10 cellular contexts compared by ENCODE assay signal in the genomic region with DNA sequence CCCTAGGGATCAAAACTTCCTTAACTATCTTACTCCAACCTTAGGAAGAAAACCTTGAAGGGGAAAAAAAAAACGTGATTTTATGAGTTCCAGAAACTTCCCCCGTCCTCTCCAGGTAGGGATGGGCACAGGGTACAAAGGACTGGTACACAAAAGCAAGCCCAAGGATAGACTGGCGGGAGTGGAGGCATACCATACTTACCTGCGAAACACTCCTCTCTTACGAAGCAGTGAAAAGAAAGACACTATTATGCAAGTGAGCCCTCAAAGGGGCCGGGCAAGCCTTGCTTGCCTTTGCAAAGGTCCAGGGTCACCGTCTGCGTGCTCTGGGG. TPM values are rescaled to one million over a fixed set of nuclear protein-coding genes. Genes with fewer than 3 reads are reported as not detected.
A peak's percentile ranks its signal among the peaks of the same experiment; 100 is the strongest.
DNase-seq lines count a peak whose midpoint lies in the region; ATAC-seq and TF ChIP-seq lines count a peak whose summit lies in the region.
"Had no signal": no experiment of that assay in that cellular context is flagged by ENCODE, and none has a peak within 500 bp of the region (broad histone marks: within the 10 kb centered on the region; RNA-seq: fewer than 3 reads in every experiment).

No MANE protein-coding gene starts in this region.

- peak overlapping the region; percentile 93 for H3K4ac ChIP-seq in trophoblast cell (ENCODE audit: low read depth, low read length)

- H3K14ac ChIP-seq in trophoblast cell (ENCODE audit: low read length) = peak overlapping the region; percentile 75

- H3K36me3 ChIP-seq in gastroesophageal sphincter (peaks cover 0 to 27% of the 10 kb centered on the region in 2 donors), trophoblast cell (ENCODE audit: control insufficient read depth in 1 of 2, insufficient read depth in 2 of 2, low read length in 2 of 2) (peaks cover 3 to 5% of the 10 kb centered on the region in 2 experiments)

- CTCF ChIA-PET in Calu3 (lab: Charles Lee) = interaction anchor here (1.1 to 2.4 kb wide), 3 partner anchors 18 to 35 kb away, joined by 4 to 31 read pairs (median 11); no protein-coding TSS in a partner anchor

- H3K9me3 ChIP-seq in gastroesophageal sphincter (no peaks in the 10 kb centered on the region), trophoblast cell (ENCODE audit: insufficient read depth, low read depth, low read length) (no peaks in the 10 kb centered on the region)

- peak overlapping the region; percentile 73 for H2BK5ac ChIP-seq in trophoblast cell (ENCODE audit: low read depth, low read length, poor library complexity)

- H4K8ac ChIP-seq in trophoblast cell (ENCODE audit: low read depth, low read length) = peak overlapping the region; percentile 98

- peak overlapping the region; percentile 75 for H2BK120ac ChIP-seq in trophoblast cell (ENCODE audit: insufficient read depth, low read length, poor library complexity)

- peak overlapping the region; percentile 81 for H3K4me2 ChIP-seq in trophoblast cell (ENCODE audit: low read length)

- peaks cover 7% of the 10 kb centered on the region for H3K79me1 ChIP-seq in trophoblast cell (ENCODE audit: low read length)

- peak overlapping the region; percentile 59 for H2AFZ ChIP-seq in trophoblast cell (ENCODE audit: insufficient read depth, low read length, poor library complexity)

- H3K18ac ChIP-seq in trophoblast cell (ENCODE audit: low read length) = peak overlapping the region; percentile 95

- peak overlapping the region; percentile 93 for H4K91ac ChIP-seq in trophoblast cell (ENCODE audit: low read depth, low read length)

- H3K4me3 Mint-ChIP-seq in Calu3 (ENCODE audit: low read depth, unreplicated experiment) = peak overlapping the region; percentile 74

- H3K36me3 Mint-ChIP-seq in Calu3 (ENCODE audit: insufficient read depth, unreplicated experiment) = peaks cover 24% of the 10 kb centered on the region
- H3K36me3 Mint-ChIP-seq: natural killer cell had no signal

- TF ChIP-seq POLR2A in gastroesophageal sphincter (IDR thresholded peaks at IDR 0.05) = no peak

- H4K12ac ChIP-seq in trophoblast cell (ENCODE audit: low read depth, low read length) = peak overlapping the region; percentile 74

- ATAC-seq in gastroesophageal sphincter (no peak), HG02852 (IDR thresholded peaks at IDR 0.05; ENCODE audit: unreplicated experiment) (no peak), HG03432 (IDR thresholded peaks at IDR 0.05; ENCODE audit: unreplicated experiment) (no peak), GM18502 (IDR thresholded peaks at IDR 0.05; ENCODE audit: poor library complexity, unreplicated experiment) (no peak)

- no peaks in the 10 kb centered on the region for H3K27me3 Mint-ChIP-seq in Calu3 (ENCODE audit: unreplicated experiment)

- BruUV-seq in Calu3 (replicated peaks; lab: Mats Ljungman, UMichigan) = no TSS peak

- H3K4me1 ChIP-seq in gastroesophageal sphincter (peaks cover 0 to 17% (median 0%) of the 10 kb centered on the region in 3 donors), trophoblast cell (ENCODE audit: control insufficient read depth in 1 of 2, insufficient read depth in 2 of 2, low read length in 2 of 2) (peaks cover 0 to 4% of the 10 kb centered on the region in 2 experiments)

- TF ChIP-seq EP300 in gastroesophageal sphincter (IDR thresholded peaks at IDR 0.05) = no peak

- H3K4me3 ChIP-seq in gastroesophageal sphincter (peak overlapping the region; percentile 58 to 85), trophoblast cell (ENCODE audit: low read depth, low read length) (peak overlapping the region; percentile 87)

- intact Hi-C loops in Calu3 (cut with micrococcal nuclease; ENCODE audit: unreplicated experiment) = loop anchor here (1.0 kb wide), 1 partner anchor 21 kb away; no protein-coding TSS in a partner anchor

- H3K4me1 Mint-ChIP-seq in Calu3 (ENCODE audit: low read depth, unreplicated experiment) = no peaks in the 10 kb centered on the region

- H3K9ac ChIP-seq in trophoblast cell (ENCODE audit: low read length) = peak overlapping the region; percentile 96

- 0 to 38% methylated on average over 1 to 7 of the region's 8 CpGs for WGBS in gastroesophageal sphincter (ENCODE audit: low coverage in 1 of 2), 2 donors
- WGBS in trophoblast cell (ENCODE audit: extremely low coverage, insufficient coverage, insufficient read length) = no CpG with 5 or more reads among the region's 8 CpGs

- no peaks in the 10 kb centered on the region for H3K9me3 Mint-ChIP-seq in Calu3 (ENCODE audit: low read depth, unreplicated experiment)

- H3K27me3 ChIP-seq in gastroesophageal sphincter (no peaks in the 10 kb centered on the region), trophoblast cell (ENCODE audit: insufficient read depth, low read length) (no peaks in the 10 kb centered on the region)

- no peak overlapping the region for H3K23ac ChIP-seq in trophoblast cell (ENCODE audit: low read length)

- H2BK12ac ChIP-seq in trophoblast cell (ENCODE audit: low read length) = no peak overlapping the region

- no peak for TF ChIP-seq CTCF in Calu3 (IDR thresholded peaks at IDR 0.05; ENCODE audit: unreplicated experiment)
- no peak for TF ChIP-seq CTCF in gastroesophageal sphincter (IDR thresholded peaks at IDR 0.05)

- peak overlapping the region; percentile 64 for H3K27ac Mint-ChIP-seq in Calu3 (ENCODE audit: unreplicated experiment)
- H3K27ac Mint-ChIP-seq: natural killer cell had no signal

- H2AK5ac ChIP-seq in trophoblast cell (ENCODE audit: low read length) = no peak overlapping the region

- DNase-seq in Calu3 (no peak), SW480 (ENCODE audit: low spot score) (peak; percentile 39), trophoblast cell (peak in 1 of 2 donors; percentile 28), kidney glomerular epithelial cell (lab: John Stamatoyannopoulos, UW) (no peak)
- DNase-seq: natural killer cell had no signal

- peaks cover 6% of the 10 kb centered on the region for H3K79me2 ChIP-seq in trophoblast cell (ENCODE audit: control insufficient read depth, insufficient read depth, low read length, poor library complexity)

- H3K27ac ChIP-seq in gastroesophageal sphincter (peak overlapping the region; percentile 61 to 76 (median 70)), trophoblast cell (ENCODE audit: low read depth, low read length) (peak overlapping the region; percentile 62)

RNA-seq across cellular contexts. Expression of gene TSPAN6, which starts 0.7 kb away (rescaled TPM):
- 69.1 and 70.6 TPM in 2 replicates for total RNA-seq in Calu3 (2022)
- total RNA-seq in gastroesophageal sphincter = 10 to 100 TPM in 2 of 4 donors, 1 to 10 TPM in 2; 6.4 to 16.2 (median 8.5) TPM
- polyA plus RNA-seq in trophoblast cell (2013) = 51.6 and 52.2 TPM in 2 replicates
- total RNA-seq: natural killer cell had no signal

RNA-seq across cellular contexts. Expression of gene SRPX2, which starts 8.0 kb away (rescaled TPM):
- total RNA-seq in Calu3 (2022) (31.5 and 45.4 TPM in 2 replicates), gastroesophageal sphincter (10 to 100 TPM; 24.7 to 52.1 (median 39.7) TPM)
- 1.0 and 1.6 TPM in 2 replicates for polyA plus RNA-seq in trophoblast cell (2013)
- total RNA-seq: natural killer cell had no signal

RNA-seq across cellular contexts. Expression of gene TNMD, which starts 51.2 kb away (rescaled TPM):
- total RNA-seq in Calu3 (2022) = not detected in 2 replicates
- not detected for total RNA-seq in gastroesophageal sphincter
- polyA plus RNA-seq in trophoblast cell (2013) = not detected in 2 replicates
- total RNA-seq: LHCN-M2, natural killer cell had no signal
